31 cellular contexts compared by ENCODE assay signal in genomic region chr3:13677272-13677671, GRCh38.
"Had no signal": no experiment of that assay in that cellular context is flagged by ENCODE, and none has a peak within 500 bp of the region (broad histone marks: within the 10 kb centered on the region; RNA-seq: fewer than 3 reads in every experiment).

No MANE protein-coding gene starts in this region.

- H3K9me3 ChIP-seq: neutrophil, psoas muscle, spleen, suprapubic skin, testis, tibial artery, transverse colon, upper lobe of left lung, vagina had no signal

- H3K4me1 Mint-ChIP-seq: naive thymus-derived CD4-positive, alpha-beta T cell; natural killer cell; nephron; stimulated activated memory B cell treated with anti-CD40 and anti-IgM and Interleukin-4, amounts not matched to agents 10 μg/mL and 1 μg/mL and 100 μg/mL, for 72 hours; stimulated activated naive CD8-positive, alpha-beta T cell treated with anti-CD3 and anti-CD28 coated beads, Interleukin-15, amount 100 ng/mL, for 72 hours had no signal

- H3K4me2 ChIP-seq: smooth muscle cell had no signal

- H3K27ac Mint-ChIP-seq: naive thymus-derived CD4-positive, alpha-beta T cell; natural killer cell; progenitor cell of endocrine pancreas; stimulated activated memory B cell treated with anti-CD40 and anti-IgM and Interleukin-4, amounts not matched to agents 10 μg/mL and 1 μg/mL and 100 μg/mL, for 72 hours; stimulated activated naive CD8-positive, alpha-beta T cell treated with anti-CD3 and anti-CD28 coated beads, Interleukin-15, amount 100 ng/mL, for 72 hours had no signal

- H3K4me1 ChIP-seq: parathyroid adenoma, psoas muscle, spleen, suprapubic skin, testis, tibial artery, transverse colon, upper lobe of left lung, vagina had no signal

- DNase-seq: naive thymus-derived CD4-positive, alpha-beta T cell; natural killer cell; nucleus accumbens; posterior cingulate gyrus; psoas muscle; right cardiac atrium; spleen; stimulated activated CD4-positive, alpha-beta T cell treated with anti-CD3 and anti-CD28 coated beads, Interleukin-12 subunit alpha, Interleukin-12 subunit beta, amount 100 ng/mL, for 4 hours; stimulated activated CD4-positive, alpha-beta T cell treated with anti-CD3 and anti-CD28 coated beads, Interleukin-1b, Interleukin-23, amount 100 ng/mL, for 48 hours; stimulated activated CD4-positive, alpha-beta T cell treated with anti-CD3 and anti-CD28 coated beads, Interleukin-4, amount 100 ng/mL, for 1 hour; stimulated activated CD4-positive, alpha-beta T cell treated with anti-CD3 and anti-CD28 coated beads, Interleukin-4, amount 100 ng/mL, for 4 hours; stimulated activated CD8-positive, alpha-beta memory T cell treated with anti-CD3 and anti-CD28 coated beads, Interleukin-4, amount 100 ng/mL, for 48 hours; stimulated activated naive CD4-positive, alpha-beta T cell; stimulated activated naive CD8-positive, alpha-beta T cell treated with anti-CD3 and anti-CD28 coated beads, Interleukin-15, amount 100 ng/mL, for 72 hours; stimulated activated naive CD8-positive, alpha-beta T cell treated with anti-CD3 and anti-CD28 coated beads, Interleukin-15, Interleukin-2, amounts not matched to agents 100 U/mL and 50 U/mL, for 24 hours; substantia nigra; testis; tibial artery; transverse colon; upper lobe of left lung had no signal

- H3K9ac ChIP-seq: parathyroid adenoma had no signal

- H3K27me3 ChIP-seq: testis, upper lobe of left lung, vagina had no signal

- FAIRE-seq: urothelium cell line had no signal

- H3K79me2 ChIP-seq: parathyroid adenoma had no signal

- ATAC-seq: naive thymus-derived CD4-positive, alpha-beta T cell; natural killer cell; psoas muscle; right cardiac atrium; sciatic nerve; stimulated activated memory B cell treated with anti-CD40 and anti-IgM and Interleukin-4, amounts not matched to agents 10 μg/mL and 1 μg/mL and 100 μg/mL, for 72 hours; stimulated activated naive CD8-positive, alpha-beta T cell treated with anti-CD3 and anti-CD28 coated beads, Interleukin-15, amount 100 ng/mL, for 72 hours; stimulated activated naive CD8-positive, alpha-beta T cell treated with anti-CD3 and anti-CD28 coated beads, Interleukin-15, Interleukin-2, amounts not matched to agents 100 U/mL and 50 U/mL, for 24 hours had no signal

- H3K36me3 ChIP-seq: neutrophil, spleen, suprapubic skin, tibial artery, transverse colon, upper lobe of left lung, vagina had no signal

- H2AFZ ChIP-seq: parathyroid adenoma had no signal

- H3K36me3 Mint-ChIP-seq: naive thymus-derived CD4-positive, alpha-beta T cell; natural killer cell; stimulated activated memory B cell treated with anti-CD40 and anti-IgM and Interleukin-4, amounts not matched to agents 10 μg/mL and 1 μg/mL and 100 μg/mL, for 72 hours had no signal

- H3K4me3 ChIP-seq: psoas muscle, skin epidermis, smooth muscle cell, spleen, suprapubic skin, testis, tibial artery, transverse colon, upper lobe of left lung, vagina had no signal

- H3K27ac ChIP-seq: neutrophil, parathyroid adenoma, psoas muscle, skin epidermis, spleen, suprapubic skin, testis, tibial artery, transverse colon, upper lobe of left lung, vagina had no signal

- H3K9me3 Mint-ChIP-seq: natural killer cell; nephron; stimulated activated memory B cell treated with anti-CD40 and anti-IgM and Interleukin-4, amounts not matched to agents 10 μg/mL and 1 μg/mL and 100 μg/mL, for 72 hours; stimulated activated naive CD8-positive, alpha-beta T cell treated with anti-CD3 and anti-CD28 coated beads, Interleukin-15, amount 100 ng/mL, for 72 hours had no signal

- H3K4me3 Mint-ChIP-seq: naive thymus-derived CD4-positive, alpha-beta T cell; natural killer cell; nephron; stimulated activated memory B cell treated with anti-CD40 and anti-IgM and Interleukin-4, amounts not matched to agents 10 μg/mL and 1 μg/mL and 100 μg/mL, for 72 hours; stimulated activated naive CD8-positive, alpha-beta T cell treated with anti-CD3 and anti-CD28 coated beads, Interleukin-15, amount 100 ng/mL, for 72 hours had no signal
